In the genomic region with DNA sequence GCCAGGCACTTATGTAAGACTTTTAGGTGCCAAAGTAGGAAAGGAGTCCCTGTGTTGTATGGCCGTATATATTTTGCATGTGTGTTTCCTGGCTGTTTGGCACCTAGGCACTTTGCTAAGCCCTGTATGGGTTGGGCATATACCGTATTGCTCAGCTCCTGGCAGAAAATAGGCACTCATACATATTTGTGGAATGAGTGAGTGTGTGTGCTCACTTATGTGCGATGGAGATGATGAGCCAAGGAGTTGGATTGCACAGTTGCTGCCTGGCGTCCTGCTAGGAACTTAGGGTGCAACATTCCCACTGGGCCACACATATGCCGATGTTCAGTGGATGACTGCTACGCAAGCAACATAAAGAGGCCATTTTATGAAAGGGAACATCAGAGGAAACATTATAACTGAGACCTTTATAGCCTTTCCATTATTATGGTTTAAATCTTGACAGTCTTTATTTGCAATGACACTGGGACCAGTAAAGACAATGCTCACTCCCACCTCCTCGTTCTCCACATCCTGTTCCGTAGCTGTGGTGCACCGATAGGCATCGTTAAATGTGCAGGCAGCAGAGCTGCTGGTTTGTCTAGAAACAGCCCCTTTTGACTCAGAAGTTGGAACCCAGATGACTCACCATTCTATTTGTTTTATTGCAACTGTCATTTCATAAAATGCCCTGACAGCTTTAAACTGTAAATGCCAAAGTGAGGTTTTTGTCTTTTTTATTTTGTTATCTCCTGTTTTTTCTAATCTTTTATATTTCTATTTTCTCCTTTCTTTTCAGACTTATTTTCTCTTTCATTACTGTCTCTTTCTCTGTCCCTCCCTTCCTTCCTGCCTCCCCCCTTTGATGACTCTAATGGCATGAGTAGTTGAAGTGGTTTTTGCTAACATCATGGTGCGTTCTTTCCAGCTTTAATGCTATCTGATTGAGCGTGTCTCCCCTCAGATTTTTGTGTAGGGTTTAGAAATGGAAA, we compare ENCODE assay signal across 8 cellular contexts. TPM values are rescaled to one million over a fixed set of nuclear protein-coding genes. Genes with fewer than 3 reads are reported as not detected.
DNase-seq lines count a peak whose midpoint lies in the region; ATAC-seq and TF ChIP-seq lines count a peak whose summit lies in the region.

No MANE protein-coding gene starts in this region.

- in situ Hi-C loops in GM13977 (cut with MboI; ENCODE audit: low pct_unique_long_range_greater_than_20kb, low sequenced_read_pairs, unreplicated experiment): loop anchor here (25.0 kb wide), 1 partner anchor 426 kb away; no protein-coding TSS in a partner anchor

- intact Hi-C loops in cardiac septum (cut with DNase I): loop anchor here (10.0 kb wide), 1 partner anchor 434 kb away; no protein-coding TSS in a partner anchor

- TF ChIP-seq CTCF in GM13977 (IDR thresholded peaks at IDR 0.05; ENCODE audit: extremely low read depth, insufficient read depth, missing control alignments) (no peak), fibroblast of pulmonary artery (IDR thresholded peaks at IDR 0.05; ENCODE audit: low read length, missing control alignments) (no peak)

- peak overlapping the region; percentile 13 for H3K4me3 ChIP-seq in fibroblast of pulmonary artery (replicated peaks; ENCODE audit: low read depth, low read length)

- DNase-seq in GM13977 (ENCODE audit: low spot score) (peak; percentile 89), NOMO-1 (lab: John Stamatoyannopoulos, UW; ENCODE audit: unreplicated experiment in 2 of 2) (peak; percentile 52 to 79), fibroblast of pulmonary artery (ENCODE audit: low read depth) (peak; percentile 80), GOT3 (lab: John Stamatoyannopoulos, UW) (no peak), cardiac septum (ENCODE audit: low spot score) (no peak)
- DNase-seq in activated CD8-positive, alpha-beta memory T cell treated with anti-CD3 and anti-CD28 coated beads, Interleukin-2, amount 50 U/mL, for 4 hours: peak; percentile 70
- DNase-seq in stimulated activated CD4-positive, alpha-beta T cell treated with anti-CD3 and anti-CD28 coated beads, Interleukin-1b, Interleukin-23, amount 100 ng/mL, for 4 hours (ENCODE audit: low read depth in 2 of 2): peak; percentile 47 to 62

- ATAC-seq in HG02642 (IDR thresholded peaks at IDR 0.05; ENCODE audit: poor library complexity, unreplicated experiment): peak; percentile 85

RNA-seq across cellular contexts. Expression of a gene that starts 36.1 kb away (rescaled TPM):
- 17.7 TPM for total RNA-seq in cardiac septum

RNA-seq across cellular contexts. Expression of a gene that starts 38.5 kb away (rescaled TPM):
- 22.8 TPM for total RNA-seq in cardiac septum

Comparison
In these comparisons a context has a peak if more than half of its experiments do, and no peak if none do; other contexts are left out.
1. DNase-seq: peak in GM13977 (single experiment), NOMO-1 (2 of 2), activated CD8-positive, alpha-beta memory T cell treated with anti-CD3 and anti-CD28 coated beads, Interleukin-2, amount 50 U/mL, for 4 hours (single experiment), fibroblast of pulmonary artery (single experiment) and stimulated activated CD4-positive, alpha-beta T cell treated with anti-CD3 and anti-CD28 coated beads, Interleukin-1b, Interleukin-23, amount 100 ng/mL, for 4 hours (2 of 2); none in GOT3 (single experiment) and cardiac septum (single experiment).